In the genomic region with DNA sequence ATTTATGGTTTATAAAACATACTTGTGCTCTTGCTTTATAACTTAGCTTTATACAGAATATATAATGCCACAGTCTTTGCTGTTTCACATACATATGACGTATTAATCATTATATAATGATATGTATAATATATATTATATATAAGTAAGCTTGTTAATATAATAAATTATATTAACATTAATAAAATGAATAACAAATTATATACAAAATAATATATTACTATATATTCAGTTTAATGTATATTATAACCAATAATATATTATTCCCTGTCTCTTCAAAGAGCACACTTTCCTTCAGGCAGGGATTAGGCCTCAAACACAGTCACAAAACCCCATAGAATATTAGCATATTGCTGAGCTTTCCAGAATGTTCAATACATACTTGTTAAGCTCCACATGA, we compare ENCODE assay signal across 2 cellular contexts.
TF ChIP-seq lines count a peak whose summit lies in the region.

No MANE protein-coding gene starts in this region.

TF ChIP-seq in A549, 52 proteins besides CTCF, POLR2A, EP300 and RAD21 (continued from another document):
- no peak for TF ChIP-seq RNF2 (IDR thresholded peaks at IDR 0.05; ENCODE audit: borderline replicate concordance, low read depth)
TF ChIP-seq in A549: peak in this region for 0.

TF ChIP-seq in IMR-90, 13 proteins besides CTCF, POLR2A, EP300 and RAD21 (continued from another document):
- no peak for TF ChIP-seq NFE2L2 (IDR thresholded peaks at IDR 0.05; ENCODE audit: low read depth, low read length)
- TF ChIP-seq MAFK (IDR thresholded peaks at IDR 0.05; ENCODE audit: low read depth, low read length) = no peak
- TF ChIP-seq BHLHE40 (IDR thresholded peaks at IDR 0.05; ENCODE audit: low read depth, low read length) = no peak
- TF ChIP-seq MXI1 (IDR thresholded peaks at IDR 0.05; ENCODE audit: borderline replicate concordance, low read depth, low read length) = no peak
- no peak for TF ChIP-seq RFX5 (IDR thresholded peaks at IDR 0.05; ENCODE audit: low read depth, low read length)
- TF ChIP-seq, protein P1, sequence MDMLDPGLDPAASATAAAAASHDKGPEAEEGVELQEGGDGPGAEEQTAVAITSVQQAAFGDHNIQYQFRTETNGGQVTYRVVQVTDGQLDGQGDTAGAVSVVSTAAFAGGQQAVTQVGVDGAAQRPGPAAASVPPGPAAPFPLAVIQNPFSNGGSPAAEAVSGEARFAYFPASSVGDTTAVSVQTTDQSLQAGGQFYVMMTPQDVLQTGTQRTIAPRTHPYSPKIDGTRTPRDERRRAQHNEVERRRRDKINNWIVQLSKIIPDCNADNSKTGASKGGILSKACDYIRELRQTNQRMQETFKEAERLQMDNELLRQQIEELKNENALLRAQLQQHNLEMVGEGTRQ (IDR thresholded peaks at IDR 0.05; ENCODE audit: low read depth, low read length) = no peak
- TF ChIP-seq CEBPB (IDR thresholded peaks at IDR 0.05; ENCODE audit: low read depth, low read length) = no peak
- TF ChIP-seq FOS (IDR thresholded peaks at IDR 0.05; ENCODE audit: low read depth, low read length) = no peak
- TF ChIP-seq SMC3 (IDR thresholded peaks at IDR 0.05; ENCODE audit: low read depth, low read length) = no peak
- TF ChIP-seq, protein P2, sequence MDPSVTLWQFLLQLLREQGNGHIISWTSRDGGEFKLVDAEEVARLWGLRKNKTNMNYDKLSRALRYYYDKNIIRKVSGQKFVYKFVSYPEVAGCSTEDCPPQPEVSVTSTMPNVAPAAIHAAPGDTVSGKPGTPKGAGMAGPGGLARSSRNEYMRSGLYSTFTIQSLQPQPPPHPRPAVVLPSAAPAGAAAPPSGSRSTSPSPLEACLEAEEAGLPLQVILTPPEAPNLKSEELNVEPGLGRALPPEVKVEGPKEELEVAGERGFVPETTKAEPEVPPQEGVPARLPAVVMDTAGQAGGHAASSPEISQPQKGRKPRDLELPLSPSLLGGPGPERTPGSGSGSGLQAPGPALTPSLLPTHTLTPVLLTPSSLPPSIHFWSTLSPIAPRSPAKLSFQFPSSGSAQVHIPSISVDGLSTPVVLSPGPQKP (IDR thresholded peaks at IDR 0.05; ENCODE audit: borderline replicate concordance, low read depth, low read length) = no peak
- TF ChIP-seq CHD1 (IDR thresholded peaks at IDR 0.05; ENCODE audit: low read depth, low read length) = no peak
